Comparison of ENCODE assay signal across 9 cellular contexts in the genomic region with DNA sequence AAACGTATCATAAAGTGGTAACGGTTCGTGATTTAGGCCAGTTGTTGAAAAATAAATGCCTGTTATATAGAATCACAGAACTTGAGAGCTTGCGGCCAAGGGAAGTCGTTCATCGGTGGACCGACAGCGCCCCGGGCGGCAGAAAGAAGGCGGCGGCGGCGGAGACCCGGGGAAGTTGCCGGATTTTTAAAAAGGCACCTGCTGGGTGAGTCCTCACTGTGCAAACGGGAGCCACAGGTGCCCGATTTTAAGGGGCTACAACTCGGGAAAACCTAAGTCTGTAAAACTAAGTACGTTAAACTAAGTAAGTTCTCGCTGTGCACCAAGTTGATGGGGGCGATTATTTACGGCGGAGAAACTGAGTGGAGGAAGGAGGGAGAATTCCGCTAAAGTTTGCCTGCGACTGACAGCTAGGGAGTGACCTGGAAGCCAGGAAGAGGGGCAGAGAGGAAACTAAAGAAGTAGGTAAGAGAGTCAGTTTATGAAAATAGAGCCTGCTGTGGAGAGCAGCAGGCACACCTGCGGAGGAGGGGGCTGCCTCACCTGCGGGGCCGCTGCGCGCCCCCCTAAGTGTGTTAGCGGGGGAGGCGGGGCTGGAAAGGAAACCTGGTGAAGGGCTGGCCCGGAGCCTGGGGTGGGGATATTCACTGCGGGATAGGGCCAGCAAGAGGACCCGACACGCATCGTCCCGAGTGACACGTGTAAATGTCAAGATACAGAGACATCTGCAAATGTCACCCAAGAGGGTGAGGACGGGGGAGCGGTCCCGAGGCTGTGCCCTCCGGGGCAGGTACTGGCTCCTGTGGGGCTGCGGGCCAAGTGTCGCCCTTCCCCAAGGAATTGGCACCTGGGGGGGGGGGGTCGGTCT. TPM values are rescaled to one million over a fixed set of nuclear protein-coding genes. Genes with fewer than 3 reads are reported as not detected.
DNase-seq lines count a peak whose midpoint lies in the region; ATAC-seq, FAIRE-seq and TF ChIP-seq lines count a peak whose summit lies in the region.
"Had no signal": no experiment of that assay in that cellular context is flagged by ENCODE, and none has a peak within 500 bp of the region (broad histone marks: within the 10 kb centered on the region; RNA-seq: fewer than 3 reads in every experiment).

No MANE protein-coding gene starts in this region.

- peak overlapping the region in 1 of 2 donors; percentile 38 for H3K27ac Mint-ChIP-seq in natural killer cell treated with Interleukin-12 subunit alpha and Interleukin-12 subunit beta and Interleukin-15 and Interleukin-18, amount 100 ng/mL, for 72 hours

- H3K9me3 ChIP-seq in thymus (ENCODE audit: control insufficient read depth): peaks cover 2% of the 10 kb centered on the region

- H3K27me3 Mint-ChIP-seq in natural killer cell treated with Interleukin-12 subunit alpha and Interleukin-12 subunit beta and Interleukin-15 and Interleukin-18, amount 100 ng/mL, for 72 hours: peaks cover 45 to 51% of the 10 kb centered on the region in 2 donors

- no peak for DNase-seq in D721Med (ENCODE audit: insufficient read length, low spot score)
- peak; percentile 79 for DNase-seq in M059J (ENCODE audit: low read depth)
- DNase-seq in activated T-cell treated with anti-CD3 and anti-CD28 coated beads for 48 hours (ENCODE audit: low read depth): peak; percentile 35
- peak; percentile 84 for DNase-seq in fibroblast of peridontal ligament (ENCODE audit: extremely low read depth)
- DNase-seq in natural killer cell treated with Interleukin-12 subunit alpha and Interleukin-12 subunit beta and Interleukin-15 and Interleukin-18, amount 100 ng/mL, for 72 hours (ENCODE audit: low spot score): no peak
- DNase-seq in AML-193 (lab: John Stamatoyannopoulos, UW): no peak
- no peak for DNase-seq in NCI-H2227 treated with DMSO at 0.1 percent for 48 hours (lab: John Stamatoyannopoulos, UW)

- H3K27ac ChIP-seq in thymus (ENCODE audit: low read depth): no peak overlapping the region
- H3K27ac ChIP-seq: KMS-11 had no signal

- H3K4me3 ChIP-seq in thymus (ENCODE audit: low read length): peak overlapping the region; percentile 30

- TF ChIP-seq CTCF in D721Med (IDR thresholded peaks at IDR 0.05; ENCODE audit: insufficient read depth, missing control alignments): peak; percentile 39

- no peaks in the 10 kb centered on the region for H3K36me3 ChIP-seq in thymus (ENCODE audit: control insufficient read depth, insufficient read depth)

- H3K4me1 Mint-ChIP-seq in natural killer cell treated with Interleukin-12 subunit alpha and Interleukin-12 subunit beta and Interleukin-15 and Interleukin-18, amount 100 ng/mL, for 72 hours (ENCODE audit: low read depth in 2 of 2): peaks cover 7% of the 10 kb centered on the region in 2 donors

- 4% methylated on average over 47 of the region's 47 CpGs for WGBS in thymus

- ATAC-seq in natural killer cell treated with Interleukin-12 subunit alpha and Interleukin-12 subunit beta and Interleukin-15 and Interleukin-18, amount 100 ng/mL, for 72 hours: no peak

- peaks cover 8% of the 10 kb centered on the region for H3K36me3 Mint-ChIP-seq in natural killer cell treated with Interleukin-12 subunit alpha and Interleukin-12 subunit beta and Interleukin-15 and Interleukin-18, amount 100 ng/mL, for 72 hours

- H3K4me1 ChIP-seq in thymus (ENCODE audit: control insufficient read depth, insufficient read depth, low read length): no peaks in the 10 kb centered on the region

- peak overlapping the region; percentile 82 for H3K4me3 Mint-ChIP-seq in natural killer cell treated with Interleukin-12 subunit alpha and Interleukin-12 subunit beta and Interleukin-15 and Interleukin-18, amount 100 ng/mL, for 72 hours

- no peaks in the 10 kb centered on the region for H3K9me3 Mint-ChIP-seq in natural killer cell treated with Interleukin-12 subunit alpha and Interleukin-12 subunit beta and Interleukin-15 and Interleukin-18, amount 100 ng/mL, for 72 hours

- FAIRE-seq in D721Med (lab: Jason Lieb, UNC): no peak

- H3K27me3 ChIP-seq in thymus (ENCODE audit: control insufficient read depth, insufficient read depth): peaks cover 28% of the 10 kb centered on the region

RNA-seq across cellular contexts. Expression of a gene that starts 1.0 kb away (rescaled TPM):
- 43.4 and 76.1 TPM in 2 replicates for total RNA-seq in M059J (2014; rRNA removed; shearing (Covaris generic))
- total RNA-seq in natural killer cell treated with Interleukin-12 subunit alpha and Interleukin-12 subunit beta and Interleukin-15 and Interleukin-18, amount 100 ng/mL, for 72 hours: under 1 TPM; 0.06 to 0.48 TPM
- polyA plus RNA-seq in thymus: 0.96 TPM

Comparison
In these comparisons a context has a peak if more than half of its experiments do, and no peak if none do; other contexts are left out.
1. DNase-seq: peak in M059J (single experiment), activated T-cell treated with anti-CD3 and anti-CD28 coated beads for 48 hours (single experiment) and fibroblast of peridontal ligament (single experiment); none in D721Med (single experiment), natural killer cell treated with Interleukin-12 subunit alpha and Interleukin-12 subunit beta and Interleukin-15 and Interleukin-18, amount 100 ng/mL, for 72 hours (single experiment), AML-193 (0 of 2) and NCI-H2227 treated with DMSO at 0.1 percent for 48 hours (single experiment).
2. RNA of a gene that starts 1.0 kb away (total RNA-seq): 43.4 to 76.1 TPM in M059J; 0.06 to 0.48 TPM in natural killer cell treated with Interleukin-12 subunit alpha and Interleukin-12 subunit beta and Interleukin-15 and Interleukin-18, amount 100 ng/mL, for 72 hours; every median in the first group is over 10 times any median in the second.